ENCODE assay signal across 27 cellular contexts in the genomic region with DNA sequence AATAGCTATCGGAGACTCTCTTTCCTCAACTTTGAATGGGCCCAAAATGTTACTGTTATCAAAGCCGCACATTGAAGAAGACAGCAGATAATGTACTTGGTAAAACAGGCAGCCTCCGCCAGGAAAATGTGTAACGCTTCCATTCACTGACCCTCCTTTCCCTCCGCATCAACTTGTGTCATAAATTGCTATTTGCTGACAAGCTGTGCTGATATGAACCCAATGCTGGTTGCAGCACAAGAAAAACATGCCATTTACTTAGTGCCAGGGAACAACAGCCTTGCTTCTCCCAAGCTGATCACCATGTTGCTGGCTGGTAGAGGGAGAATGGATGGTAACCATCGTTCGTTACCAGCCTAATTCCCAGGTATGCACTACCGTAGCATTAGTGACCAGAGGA.
A peak's percentile ranks its signal among the peaks of the same experiment; 100 is the strongest.
DNase-seq lines count a peak whose midpoint lies in the region; ATAC-seq, FAIRE-seq and TF ChIP-seq lines count a peak whose summit lies in the region.
"Had no signal": no experiment of that assay in that cellular context is flagged by ENCODE, and none has a peak within 500 bp of the region (broad histone marks: within the 10 kb centered on the region; RNA-seq: fewer than 3 reads in every experiment).

No MANE protein-coding gene starts in this region.

- no peak overlapping the region for H3K4me3 ChIP-seq in GM23338
- no peak overlapping the region for H3K4me3 ChIP-seq in endodermal cell (ENCODE audit: low read length)
- H3K4me3 ChIP-seq in CD8-positive, alpha-beta T cell (ENCODE audit: low read depth, low read length), result no peak overlapping the region
- H3K4me3 ChIP-seq: K562, SJCRH30 had no signal

- peaks cover 20% of the 10 kb centered on the region for H3K4me1 Mint-ChIP-seq in GM23338
- H3K4me1 Mint-ChIP-seq in endodermal cell, result peaks cover 12% of the 10 kb centered on the region
- peaks cover 51% of the 10 kb centered on the region for H3K4me1 Mint-ChIP-seq in progenitor cell of endocrine pancreas (ENCODE audit: low read depth)
- no peaks in the 10 kb centered on the region for H3K4me1 Mint-ChIP-seq in CD8-positive, alpha-beta T cell (ENCODE audit: low read depth)
- H3K4me1 Mint-ChIP-seq: B cell, CD14-positive monocyte had no signal

- H3K36me3 Mint-ChIP-seq in GM23338 (ENCODE audit: low read depth) (no peaks in the 10 kb centered on the region), endodermal cell (ENCODE audit: low read depth) (no peaks in the 10 kb centered on the region), progenitor cell of endocrine pancreas (ENCODE audit: insufficient read depth) (no peaks in the 10 kb centered on the region)
- H3K36me3 Mint-ChIP-seq in CD8-positive, alpha-beta T cell, result no peaks in the 10 kb centered on the region
- H3K36me3 Mint-ChIP-seq: CD14-positive monocyte had no signal

- H3K27me3 Mint-ChIP-seq in GM23338 (ENCODE audit: insufficient read depth, low read depth, poor library complexity) (no peaks in the 10 kb centered on the region), endodermal cell (ENCODE audit: insufficient read depth) (peaks cover 6% of the 10 kb centered on the region), progenitor cell of endocrine pancreas (no peaks in the 10 kb centered on the region)
- H3K27me3 Mint-ChIP-seq in CD8-positive, alpha-beta T cell (ENCODE audit: low read depth), result peaks cover 19% of the 10 kb centered on the region

- H3K27me3 ChIP-seq in GM23338 (ENCODE audit: insufficient read depth) (no peaks in the 10 kb centered on the region), endodermal cell (ENCODE audit: control insufficient read depth, insufficient read depth, low read length, poor library complexity, severe bottlenecking) (peaks cover 9% of the 10 kb centered on the region)
- H3K27me3 ChIP-seq in CD8-positive, alpha-beta T cell (ENCODE audit: insufficient read depth, low read length), result no peaks in the 10 kb centered on the region
- H3K27me3 ChIP-seq: SJCRH30 had no signal

- H3K4me2 ChIP-seq in GM23338, result no peak overlapping the region

- H3K4me3 Mint-ChIP-seq in GM23338, result no peak overlapping the region
- H3K4me3 Mint-ChIP-seq in endodermal cell, result no peak overlapping the region
- H3K4me3 Mint-ChIP-seq in progenitor cell of endocrine pancreas (ENCODE audit: low read depth), result no peak overlapping the region
- H3K4me3 Mint-ChIP-seq in CD8-positive, alpha-beta T cell, result no peak overlapping the region
- H3K4me3 Mint-ChIP-seq: B cell, CD14-positive monocyte had no signal

- CTCF ChIA-PET in CD8-positive, alpha-beta T cell (lab: Charles Lee), result interaction anchor here (0.7 to 1.4 kb wide), 2 partner anchors 19 to 247 kb away, joined by 3 read pairs; no protein-coding TSS in a partner anchor

- TF ChIP-seq CTCF in GM23338 (conservative IDR thresholded peaks at IDR 0.05; ENCODE audit: low read depth in 2 of 2), result no peak
- TF ChIP-seq CTCF in endodermal cell (conservative IDR thresholded peaks at IDR 0.05), result no peak
- no peak for TF ChIP-seq CTCF in progenitor cell of endocrine pancreas (IDR thresholded peaks at IDR 0.05; ENCODE audit: unreplicated experiment)
- no peak for TF ChIP-seq CTCF in CD8-positive, alpha-beta T cell (IDR thresholded peaks at IDR 0.05)

- no peak for FAIRE-seq in frontal cortex (lab: Jason Lieb, UNC)
- FAIRE-seq: A204.1, GM19239, HepG2, K562 had no signal

- peaks cover 16% of the 10 kb centered on the region for H3K4me1 ChIP-seq in GM23338 (ENCODE audit: insufficient read depth)
- no peaks in the 10 kb centered on the region for H3K4me1 ChIP-seq in endodermal cell (ENCODE audit: control insufficient read depth, insufficient read depth, low read length)
- no peaks in the 10 kb centered on the region for H3K4me1 ChIP-seq in CD8-positive, alpha-beta T cell (ENCODE audit: insufficient read depth, low read length)
- H3K4me1 ChIP-seq: SJCRH30 had no signal

- no peak overlapping the region for H3K9ac ChIP-seq in endodermal cell (ENCODE audit: extremely low read depth, low read length, poor library complexity, severe bottlenecking)

- DNase-seq in GM23338 (ENCODE audit: low spot score) (no peak), endodermal cell (no peak), left ventricle myocardium superior (no peak), progenitor cell of endocrine pancreas (ENCODE audit: low spot score, unreplicated experiment) (no peak), frontal cortex (ENCODE audit: low spot score in 2 of 2) (no peak), NCI-H524 treated with DMSO at 0.1 percent for 48 hours (lab: John Stamatoyannopoulos, UW) (no peak)
- no peak for DNase-seq in CD8-positive, alpha-beta T cell
- DNase-seq: DMS53, GF-D8, H7, MM.1S, NCI-H1048, NCI-H1417 treated with DMSO at 0.1 percent for 48 hours, NCI-H187, NCI-H2107, NCI-H510A treated with DMSO at 0.1 percent for 48 hours, NCI-H774, SJCRH30 had no signal

- 0 out of 2 replicates have a peak overlapping the region, but pooled peaks have one; percentile 74 for H2AFZ ChIP-seq in GM23338

- H3K9me3 ChIP-seq in endodermal cell (ENCODE audit: control insufficient read depth, low read length), result no peaks in the 10 kb centered on the region
- H3K9me3 ChIP-seq in CD8-positive, alpha-beta T cell (ENCODE audit: low read length), result no peaks in the 10 kb centered on the region
- H3K9me3 ChIP-seq: SJCRH30 had no signal

- intact Hi-C loops in left ventricle myocardium superior (cut with micrococcal nuclease), result no loop called here
- intact Hi-C loops in CD8-positive, alpha-beta T cell (cut with DNase I, micrococcal nuclease), result loop anchor here in 1 of 2 experiments (10.0 kb wide), 1 partner anchor 1427 kb away; no protein-coding TSS in a partner anchor

- POLR2A ChIA-PET in CD8-positive, alpha-beta T cell (lab: Charles Lee), result no interaction called here

- H3K9me3 Mint-ChIP-seq in GM23338 (no peaks in the 10 kb centered on the region), endodermal cell (no peaks in the 10 kb centered on the region), progenitor cell of endocrine pancreas (ENCODE audit: low read depth) (no peaks in the 10 kb centered on the region)
- no peaks in the 10 kb centered on the region for H3K9me3 Mint-ChIP-seq in CD8-positive, alpha-beta T cell

- H3F3A ChIP-seq in GM23338 (replicated peaks; ENCODE audit: low read depth), result no peaks in the 10 kb centered on the region

- WGBS in endodermal cell (ENCODE audit: insufficient coverage in 1 of 2, insufficient read length in 1 of 2), 2 experiments, result 95 to 98% methylated on average over 6 to 8 of the region's 8 CpGs

- H3K36me3 ChIP-seq in GM23338 (ENCODE audit: insufficient read depth) (no peaks in the 10 kb centered on the region), endodermal cell (ENCODE audit: control insufficient read depth, insufficient read depth, low read length) (no peaks in the 10 kb centered on the region)
- H3K36me3 ChIP-seq in CD8-positive, alpha-beta T cell (ENCODE audit: insufficient read depth, low read length), result no peaks in the 10 kb centered on the region
- H3K36me3 ChIP-seq: SJCRH30 had no signal

- no peaks in the 10 kb centered on the region for H4K20me1 ChIP-seq in GM23338 (replicated peaks; ENCODE audit: insufficient read depth)

- no peak overlapping the region for H3K27ac ChIP-seq in GM23338 (ENCODE audit: low read depth)
- H3K27ac ChIP-seq in endodermal cell (ENCODE audit: low read depth, low read length), result peak overlapping the region; percentile 84
- no peak overlapping the region for H3K27ac ChIP-seq in CD8-positive, alpha-beta T cell (ENCODE audit: low read depth, low read length)
- H3K27ac ChIP-seq: HL-60, SJCRH30 had no signal

- ATAC-seq in GM23338 (no peak), left ventricle myocardium superior (peak; percentile 79), GM21737 (IDR thresholded peaks at IDR 0.05; ENCODE audit: unreplicated experiment) (no peak)
- ATAC-seq in CD8-positive, alpha-beta T cell, result no peak
- ATAC-seq: HepG2, K562, Panc1 had no signal

- H3K9me2 ChIP-seq in GM23338 (ENCODE audit: insufficient read depth), result peaks cover 8% of the 10 kb centered on the region; the same call in 1 of the 2 replicates

- H3K79me2 ChIP-seq in GM23338 (replicated peaks; ENCODE audit: insufficient read depth), result no peaks in the 10 kb centered on the region

- no peak overlapping the region for H3K27ac Mint-ChIP-seq in GM23338
- no peak overlapping the region for H3K27ac Mint-ChIP-seq in endodermal cell
- peak overlapping the region; percentile 51 for H3K27ac Mint-ChIP-seq in progenitor cell of endocrine pancreas
- H3K27ac Mint-ChIP-seq in CD8-positive, alpha-beta T cell, result no peak overlapping the region
- H3K27ac Mint-ChIP-seq: B cell, CD14-positive monocyte had no signal

TF ChIP-seq in GM23338, 12 proteins besides CTCF, POLR2A, EP300 and RAD21 (continues in another document):
- TF ChIP-seq ETS1 (IDR thresholded peaks at IDR 0.05), result no peak
- no peak for TF ChIP-seq ZNF114 (CRISPR knock-in tag; IDR thresholded peaks at IDR 0.05)
